In the genomic region with DNA sequence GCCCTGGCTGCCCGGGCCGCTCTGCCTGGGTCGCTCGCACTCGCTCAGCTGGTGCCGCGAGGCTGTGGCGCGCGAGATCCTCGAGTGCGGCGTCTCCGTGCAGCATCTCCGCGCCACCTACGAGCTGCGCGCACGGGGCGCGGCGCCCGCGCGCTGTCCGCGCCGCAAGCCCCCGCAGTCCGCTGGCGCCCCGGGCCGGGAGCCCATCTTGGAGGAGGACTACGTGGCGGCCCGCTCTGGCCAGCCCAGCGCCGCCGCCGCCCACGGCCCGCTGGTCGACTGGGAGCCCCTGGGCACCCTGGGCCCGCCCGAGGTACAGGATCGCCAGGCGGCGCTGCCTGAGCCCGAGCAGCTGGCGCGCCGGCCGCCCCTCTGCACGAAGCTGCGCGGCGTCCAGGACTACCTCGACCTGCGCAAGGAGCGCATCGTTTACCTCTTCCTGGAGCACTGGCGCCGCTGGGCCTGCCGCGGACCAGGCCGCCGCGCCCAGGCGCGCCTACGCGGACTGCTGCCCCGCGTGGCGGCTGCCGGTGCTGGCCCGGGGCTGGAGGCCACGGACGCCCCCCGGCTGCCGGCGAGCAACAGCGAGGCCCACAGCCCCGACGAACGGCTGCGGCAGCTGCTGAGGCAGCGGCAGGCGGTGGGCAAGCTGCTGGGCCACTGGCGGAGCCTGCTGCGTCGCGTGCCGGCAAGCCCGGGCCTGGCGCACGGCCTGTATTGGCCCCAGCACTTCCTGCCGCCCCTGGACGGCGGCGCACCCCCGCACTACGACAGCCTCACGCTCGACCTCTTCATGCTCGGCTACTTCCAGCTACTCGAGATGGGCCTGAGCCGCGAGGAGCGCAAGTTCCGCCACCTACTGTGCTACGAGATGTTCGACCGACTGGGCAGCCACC, we compare ENCODE assay signal across 11 cellular contexts. TPM values are rescaled to one million over a fixed set of nuclear protein-coding genes. Genes with fewer than 3 reads are reported as not detected.
DNase-seq lines count a peak whose midpoint lies in the region; ATAC-seq and TF ChIP-seq lines count a peak whose summit lies in the region.
"Had no signal": no experiment of that assay in that cellular context is flagged by ENCODE, and none has a peak within 500 bp of the region (broad histone marks: within the 10 kb centered on the region; RNA-seq: fewer than 3 reads in every experiment).

No MANE protein-coding gene starts in this region.

- H3K4me3 Mint-ChIP-seq in HFFc6: no peak overlapping the region
- H3K4me3 Mint-ChIP-seq in activated naive CD8-positive, alpha-beta T cell treated with anti-CD3 and anti-CD28 coated beads, Interleukin-2, amount 50 U/mL, for 24 hours: no peak overlapping the region
- H3K4me3 Mint-ChIP-seq: activated naive CD4-positive, alpha-beta T cell treated with anti-CD3 and anti-CD28 coated beads, Interleukin-2, amount 50 U/mL, for 24 hours; stimulated activated naive CD8-positive, alpha-beta T cell treated with anti-CD3 and anti-CD28 coated beads, Interleukin-15, Interleukin-2, amounts not matched to agents 100 ng/mL and 50 ng/mL, for 24 hours had no signal

- H3K4me1 Mint-ChIP-seq in HFFc6 (ENCODE audit: low read depth): no peaks in the 10 kb centered on the region
- peaks cover 17% of the 10 kb centered on the region for H3K4me1 Mint-ChIP-seq in activated naive CD8-positive, alpha-beta T cell treated with anti-CD3 and anti-CD28 coated beads, Interleukin-2, amount 50 U/mL, for 24 hours

- DNase-seq in CD1c-positive myeloid dendritic cell (ENCODE audit: extremely low spot score) (peak; percentile 59), HFFc6 (no peak), left kidney (ENCODE audit: low read depth, low spot score) (peak; percentile 85), EL (no peak)
- DNase-seq in activated naive CD8-positive, alpha-beta T cell treated with anti-CD3 and anti-CD28 coated beads, Interleukin-2, amount 50 U/mL, for 24 hours: peak; percentile 26

- TF ChIP-seq CTCF in HFFc6 (IDR thresholded peaks at IDR 0.05): peak; percentile 12; the same call in 1 of the 2 replicates

- no peaks in the 10 kb centered on the region for H3K9me3 Mint-ChIP-seq in HFFc6
- H3K9me3 Mint-ChIP-seq in activated naive CD8-positive, alpha-beta T cell treated with anti-CD3 and anti-CD28 coated beads, Interleukin-2, amount 50 U/mL, for 24 hours: no peaks in the 10 kb centered on the region
- H3K9me3 Mint-ChIP-seq: activated naive CD4-positive, alpha-beta T cell treated with anti-CD3 and anti-CD28 coated beads, Interleukin-2, amount 50 U/mL, for 24 hours; stimulated activated naive CD8-positive, alpha-beta T cell treated with anti-CD3 and anti-CD28 coated beads, Interleukin-15, Interleukin-2, amounts not matched to agents 100 ng/mL and 50 ng/mL, for 24 hours had no signal

- H3K27me3 Mint-ChIP-seq in HFFc6 (ENCODE audit: insufficient read depth): peaks cover 51% of the 10 kb centered on the region
- H3K27me3 Mint-ChIP-seq in activated naive CD8-positive, alpha-beta T cell treated with anti-CD3 and anti-CD28 coated beads, Interleukin-2, amount 50 U/mL, for 24 hours: peaks cover 52% of the 10 kb centered on the region

- H3K27ac Mint-ChIP-seq in HFFc6: no peak overlapping the region
- no peak overlapping the region for H3K27ac Mint-ChIP-seq in activated naive CD8-positive, alpha-beta T cell treated with anti-CD3 and anti-CD28 coated beads, Interleukin-2, amount 50 U/mL, for 24 hours
- H3K27ac Mint-ChIP-seq: activated naive CD4-positive, alpha-beta T cell treated with anti-CD3 and anti-CD28 coated beads, Interleukin-2, amount 50 U/mL, for 24 hours; stimulated activated naive CD8-positive, alpha-beta T cell treated with anti-CD3 and anti-CD28 coated beads, Interleukin-15, Interleukin-2, amounts not matched to agents 100 ng/mL and 50 ng/mL, for 24 hours had no signal

- H3K36me3 Mint-ChIP-seq in HFFc6 (ENCODE audit: low read depth): no peaks in the 10 kb centered on the region
- no peaks in the 10 kb centered on the region for H3K36me3 Mint-ChIP-seq in activated naive CD8-positive, alpha-beta T cell treated with anti-CD3 and anti-CD28 coated beads, Interleukin-2, amount 50 U/mL, for 24 hours (ENCODE audit: low read depth)

- ATAC-seq in activated naive CD8-positive, alpha-beta T cell treated with anti-CD3 and anti-CD28 coated beads, Interleukin-2, amount 50 U/mL, for 24 hours: peak; percentile 41
- no peak for ATAC-seq in GM19395 (IDR thresholded peaks at IDR 0.05; ENCODE audit: unreplicated experiment)
- ATAC-seq in GM21723 (IDR thresholded peaks at IDR 0.05; ENCODE audit: unreplicated experiment): no peak
- ATAC-seq in GM21825 (IDR thresholded peaks at IDR 0.05; ENCODE audit: unreplicated experiment): no peak
- ATAC-seq: left lung had no signal

RNA-seq across cellular contexts. Expression of gene TNFRSF25, which starts 10.9 kb away (rescaled TPM):
- total RNA-seq in HFFc6 (2021; fragmentation: NEBNext Ultra II Directional; extraction: Animal tissue kit (Norgen Biotek cat#: 25700)): 1 to 10 TPM; 1.8 to 3.2 (median 2.7) TPM

RNA-seq across cellular contexts. Expression of gene ESPN, which starts 30.5 kb away (rescaled TPM):
- not detected for total RNA-seq in HFFc6 (2021; fragmentation: NEBNext Ultra II Directional; extraction: Animal tissue kit (Norgen Biotek cat#: 25700))

RNA-seq across cellular contexts. Expression of gene HES2, which starts 35.4 kb away (rescaled TPM):
- under 1 TPM in 4 of 6 experiments, not detected in 2; 0.14 to 0.35 (median 0.30) TPM for total RNA-seq in HFFc6 (2021; fragmentation: NEBNext Ultra II Directional; extraction: Animal tissue kit (Norgen Biotek cat#: 25700))

RNA-seq across cellular contexts. Expression of gene PLEKHG5, which starts 36.4 kb away (rescaled TPM):
- total RNA-seq in HFFc6 (2021; fragmentation: NEBNext Ultra II Directional; extraction: Animal tissue kit (Norgen Biotek cat#: 25700)): 1 to 10 TPM; 6.4 to 7.2 (median 6.6) TPM

Comparison
In these comparisons a context has a peak if more than half of its experiments do, and no peak if none do; other contexts are left out.
1. DNase-seq: peak in CD1c-positive myeloid dendritic cell (single experiment), activated naive CD8-positive, alpha-beta T cell treated with anti-CD3 and anti-CD28 coated beads, Interleukin-2, amount 50 U/mL, for 24 hours (single experiment) and left kidney (single experiment); none in HFFc6 (single experiment) and EL (single experiment).